ENCODE assay signal across 1 cellular context in genomic region chr13:108855737-108856387, GRCh38.
TF ChIP-seq lines count a peak whose summit lies in the region.

No MANE protein-coding gene starts in this region.

TF ChIP-seq in GM23338, 12 proteins besides CTCF, POLR2A, EP300 and RAD21:
- TF ChIP-seq ZNF462 (CRISPR knock-in tag; IDR thresholded peaks at IDR 0.05) (no peak), EZH2phosphoT487 (IDR thresholded peaks at IDR 0.05; ENCODE audit: unreplicated experiment) (no peak), POLR2AphosphoS5 (IDR thresholded peaks at IDR 0.05; ENCODE audit: low read depth) (no peak), JUNB (IDR thresholded peaks at IDR 0.05; ENCODE audit: unreplicated experiment) (no peak), STAT1 (IDR thresholded peaks at IDR 0.05; ENCODE audit: unreplicated experiment) (no peak), CREB1 (CRISPR knock-in tag; IDR thresholded peaks at IDR 0.05; ENCODE audit: low read depth) (no peak), ZNF331 (CRISPR knock-in tag; IDR thresholded peaks at IDR 0.05; ENCODE audit: low read depth) (no peak), ETS1 (IDR thresholded peaks at IDR 0.05) (peak; percentile 42; the same call in 1 of the 2 replicates), NANOG (IDR thresholded peaks at IDR 0.05; ENCODE audit: borderline replicate concordance) (0 out of 2 replicates have a peak, but pooled peaks have one; percentile 46), ZNF114 (CRISPR knock-in tag; IDR thresholded peaks at IDR 0.05) (no peak), REST (IDR thresholded peaks at IDR 0.05; ENCODE audit: unreplicated experiment) (no peak)
